1 cellular context compared by ENCODE assay signal in genomic region chr15:85771781-85772445, GRCh38.
TF ChIP-seq lines count a peak whose summit lies in the region.

No MANE protein-coding gene starts in this region.

TF ChIP-seq in H1, 55 proteins besides CTCF, POLR2A, EP300 and RAD21:
- TF ChIP-seq CHD1 (IDR thresholded peaks at IDR 0.05; ENCODE audit: low read depth, low read length) (no peak), RXRA (IDR thresholded peaks at IDR 0.05; ENCODE audit: insufficient read depth, low read depth, low read length) (no peak), SP1 (IDR thresholded peaks at IDR 0.05; ENCODE audit: low read depth, low read length) (no peak), CREB1 (IDR thresholded peaks at IDR 0.05) (no peak), TAF7 (optimal IDR thresholded peaks at IDR 0.05; ENCODE audit: borderline replicate concordance, low read depth, low read length) (no peak)
